8 cellular contexts compared by ENCODE assay signal in genomic region chr12:49567302-49567610, GRCh38. TPM values are rescaled to one million over a fixed set of nuclear protein-coding genes. Genes with fewer than 3 reads are reported as not detected.
DNase-seq lines count a peak whose midpoint lies in the region; ATAC-seq and TF ChIP-seq lines count a peak whose summit lies in the region.

No MANE protein-coding gene starts in this region.

- peak; percentile 26 to 31 for ATAC-seq in stimulated activated naive B cell treated with anti-CD40 and anti-IgM and Interleukin-4, amounts not matched to agents 10 μg/mL and 1 μg/mL and 100 μg/mL, for 72 hours (replicated peaks)

- TF ChIP-seq CTCF in HFF-Myc (IDR thresholded peaks at IDR 0.05; ENCODE audit: low read depth, low read length, missing control alignments), result no peak
- TF ChIP-seq CTCF in hepatocyte (IDR thresholded peaks at IDR 0.05; ENCODE audit: poor library complexity), result no peak

- H3K27ac ChIP-seq in BLaER1 treated with 17β-estradiol and CSF1 and Interleukin-3, amounts not matched to agents 10 nM and 100 nM, result peak overlapping the region; percentile 86 to 97 (median 94)
- peak overlapping the region; percentile 97 for H3K27ac ChIP-seq in hepatocyte

- peaks cover 51% of the 10 kb centered on the region for H3K79me2 ChIP-seq in hepatocyte

- H3K36me3 ChIP-seq in BLaER1 treated with 17β-estradiol and CSF1 and Interleukin-3, amounts not matched to agents 10 nM and 100 nM, result peaks cover 26 to 51% (median 40%) of the 10 kb centered on the region in 11 experiments
- no peaks in the 10 kb centered on the region for H3K36me3 ChIP-seq in hepatocyte (replicated peaks; ENCODE audit: insufficient read depth, low read depth)

- peaks cover 0 to 48% (median 23%) of the 10 kb centered on the region in 11 experiments; a peak in 13 of 22 replicates for H4K20me1 ChIP-seq in BLaER1 treated with 17β-estradiol and CSF1 and Interleukin-3, amounts not matched to agents 10 nM and 100 nM
- H4K20me1 ChIP-seq in hepatocyte (ENCODE audit: insufficient read depth, poor library complexity, severe bottlenecking), result no peaks in the 10 kb centered on the region

- peak overlapping the region; percentile 76 to 92 (median 84) for H3K4me3 ChIP-seq in BLaER1 treated with 17β-estradiol and CSF1 and Interleukin-3, amounts not matched to agents 10 nM and 100 nM
- peak overlapping the region; percentile 99 for H3K4me3 ChIP-seq in HFF-Myc (replicated peaks; ENCODE audit: low read depth, low read length)
- H3K4me3 ChIP-seq in hepatocyte, result peak overlapping the region; percentile 66

- no peaks in the 10 kb centered on the region for H3K9me2 ChIP-seq in hepatocyte (replicated peaks; ENCODE audit: insufficient read depth)

- H2AFZ ChIP-seq in hepatocyte, result peak overlapping the region; percentile 95

- 6% methylated on average over 11 of the region's 11 CpGs for WGBS in hepatocyte (ENCODE audit: low lambda C conversion rate, missing lambda C conversion rate)

- DNase-seq in HFF-Myc (ENCODE audit: extremely low read depth, low read depth), result no peak
- no peak for DNase-seq in activated CD4-positive, alpha-beta memory T cell treated with anti-CD3 and anti-CD28 coated beads, Interleukin-2, amount 10 ng/mL, durations not matched to agents 7 days and 5 days
- no peak for DNase-seq in hepatocyte (ENCODE audit: low spot score)
- no peak for DNase-seq in stimulated activated naive B cell treated with anti-CD40 and anti-IgM and Interleukin-4, amounts not matched to agents 10 μg/mL and 1 μg/mL and 100 μg/mL, for 72 hours
- no peak for DNase-seq in activated CD8-positive, alpha-beta memory T cell treated with anti-CD3 and anti-CD28 coated beads, Interleukin-2, amount 50 U/mL, for 48 hours
- no peak for DNase-seq in COLO829 (ENCODE audit: low spot score)
- no peak for DNase-seq in stimulated activated CD4-positive, alpha-beta T cell treated with anti-CD3 and anti-CD28 coated beads, Interleukin-4, amount 100 ng/mL, for 4 hours

- CTCF ChIA-PET in activated CD4-positive, alpha-beta memory T cell treated with anti-CD3 and anti-CD28 coated beads, Interleukin-2, amount 10 ng/mL, durations not matched to agents 7 days and 5 days (lab: Charles Lee), result interaction anchor here (1.3 to 2.4 kb wide), 7 partner anchors 12 to 174 kb away, joined by 3 to 11 read pairs (median 6); partner anchors contain the start of genes PRPF40B and TMBIM6

- no peaks in the 10 kb centered on the region for H3K9me3 Mint-ChIP-seq in activated CD4-positive, alpha-beta memory T cell treated with anti-CD3 and anti-CD28 coated beads, Interleukin-2, amount 10 ng/mL, durations not matched to agents 7 days and 5 days
- H3K9me3 Mint-ChIP-seq in stimulated activated naive B cell treated with anti-CD40 and anti-IgM and Interleukin-4, amounts not matched to agents 10 μg/mL and 1 μg/mL and 100 μg/mL, for 72 hours, result no peaks in the 10 kb centered on the region

- H3K36me3 Mint-ChIP-seq in activated CD4-positive, alpha-beta memory T cell treated with anti-CD3 and anti-CD28 coated beads, Interleukin-2, amount 10 ng/mL, durations not matched to agents 7 days and 5 days (ENCODE audit: low read depth), result peaks cover 37% of the 10 kb centered on the region
- peaks cover 30 to 43% of the 10 kb centered on the region in 2 donors for H3K36me3 Mint-ChIP-seq in stimulated activated naive B cell treated with anti-CD40 and anti-IgM and Interleukin-4, amounts not matched to agents 10 μg/mL and 1 μg/mL and 100 μg/mL, for 72 hours

- H3K27me3 Mint-ChIP-seq in activated CD4-positive, alpha-beta memory T cell treated with anti-CD3 and anti-CD28 coated beads, Interleukin-2, amount 10 ng/mL, durations not matched to agents 7 days and 5 days, result no peaks in the 10 kb centered on the region
- no peaks in the 10 kb centered on the region for H3K27me3 Mint-ChIP-seq in stimulated activated naive B cell treated with anti-CD40 and anti-IgM and Interleukin-4, amounts not matched to agents 10 μg/mL and 1 μg/mL and 100 μg/mL, for 72 hours

- POLR2A ChIA-PET in activated CD4-positive, alpha-beta memory T cell treated with anti-CD3 and anti-CD28 coated beads, Interleukin-2, amount 10 ng/mL, durations not matched to agents 7 days and 5 days (lab: Charles Lee), result interaction anchor here (0.6 to 5.9 kb wide), 12 partner anchors 8 to 437 kb away, joined by 3 to 76 read pairs (median 6); partner anchors contain the start of genes PRPF40B, SPATS2, TMBIM6 and TUBA1B

- peaks cover 68 to 80% (median 77%) of the 10 kb centered on the region in 10 experiments for H3K4me1 ChIP-seq in BLaER1 treated with 17β-estradiol and CSF1 and Interleukin-3, amounts not matched to agents 10 nM and 100 nM
- H3K4me1 ChIP-seq in hepatocyte (ENCODE audit: insufficient read depth), result peaks cover 5% of the 10 kb centered on the region

- peak overlapping the region; percentile 94 to 100 (median 97) for H3K4me2 ChIP-seq in BLaER1 treated with 17β-estradiol and CSF1 and Interleukin-3, amounts not matched to agents 10 nM and 100 nM
- H3K4me2 ChIP-seq in hepatocyte, result peak overlapping the region; percentile 95

- no peaks in the 10 kb centered on the region for H3K27me3 ChIP-seq in BLaER1 treated with 17β-estradiol and CSF1 and Interleukin-3, amounts not matched to agents 10 nM and 100 nM
- H3K27me3 ChIP-seq in hepatocyte, result no peaks in the 10 kb centered on the region

- H3K9me3 ChIP-seq in BLaER1 treated with 17β-estradiol and CSF1 and Interleukin-3, amounts not matched to agents 10 nM and 100 nM (replicated peaks in 1 of 11), result no peaks in the 10 kb centered on the region
- no peaks in the 10 kb centered on the region for H3K9me3 ChIP-seq in hepatocyte (ENCODE audit: low read depth)

- peak overlapping the region; percentile 97 for H3K4me3 Mint-ChIP-seq in activated CD4-positive, alpha-beta memory T cell treated with anti-CD3 and anti-CD28 coated beads, Interleukin-2, amount 10 ng/mL, durations not matched to agents 7 days and 5 days
- peak overlapping the region; percentile 98 to 99 for H3K4me3 Mint-ChIP-seq in stimulated activated naive B cell treated with anti-CD40 and anti-IgM and Interleukin-4, amounts not matched to agents 10 μg/mL and 1 μg/mL and 100 μg/mL, for 72 hours

- peaks cover 70% of the 10 kb centered on the region for H3K4me1 Mint-ChIP-seq in activated CD4-positive, alpha-beta memory T cell treated with anti-CD3 and anti-CD28 coated beads, Interleukin-2, amount 10 ng/mL, durations not matched to agents 7 days and 5 days
- peaks cover 34 to 63% of the 10 kb centered on the region in 2 donors for H3K4me1 Mint-ChIP-seq in stimulated activated naive B cell treated with anti-CD40 and anti-IgM and Interleukin-4, amounts not matched to agents 10 μg/mL and 1 μg/mL and 100 μg/mL, for 72 hours

- H3K9ac ChIP-seq in BLaER1 treated with 17β-estradiol and CSF1 and Interleukin-3, amounts not matched to agents 10 nM and 100 nM, result peak overlapping the region; percentile 85 to 96 (median 93)

- peak overlapping the region; percentile 89 for H3K27ac Mint-ChIP-seq in activated CD4-positive, alpha-beta memory T cell treated with anti-CD3 and anti-CD28 coated beads, Interleukin-2, amount 10 ng/mL, durations not matched to agents 7 days and 5 days
- peak overlapping the region; percentile 100 for H3K27ac Mint-ChIP-seq in stimulated activated naive B cell treated with anti-CD40 and anti-IgM and Interleukin-4, amounts not matched to agents 10 μg/mL and 1 μg/mL and 100 μg/mL, for 72 hours

RNA-seq across cellular contexts. Expression of gene MCRS1, which starts 0.7 kb away (rescaled TPM):
- 10 to 100 TPM; 70.5 to 73.1 TPM for total RNA-seq in activated CD4-positive, alpha-beta memory T cell treated with anti-CD3 and anti-CD28 coated beads, Interleukin-2, amount 10 ng/mL, durations not matched to agents 7 days and 5 days
- total RNA-seq in hepatocyte, result 51.1 and 51.4 TPM in 2 replicates
- 57.7 and 58.2 TPM in 2 replicates for polyA plus RNA-seq in hepatocyte

RNA-seq across cellular contexts. Expression of gene KCNH3, which starts 28.4 kb away (rescaled TPM):
- under 1 TPM; 0.58 to 0.90 TPM for total RNA-seq in activated CD4-positive, alpha-beta memory T cell treated with anti-CD3 and anti-CD28 coated beads, Interleukin-2, amount 10 ng/mL, durations not matched to agents 7 days and 5 days
- total RNA-seq in hepatocyte, result 0.30 and 1.0 TPM in 2 replicates
- 0.43 and 1.1 TPM in 2 replicates for polyA plus RNA-seq in hepatocyte

RNA-seq across cellular contexts. Expression of gene FAM186B, which starts 38.2 kb away (rescaled TPM):
- not detected for total RNA-seq in activated CD4-positive, alpha-beta memory T cell treated with anti-CD3 and anti-CD28 coated beads, Interleukin-2, amount 10 ng/mL, durations not matched to agents 7 days and 5 days
- 0.17 and 0.52 TPM in 2 replicates for total RNA-seq in hepatocyte
- polyA plus RNA-seq in hepatocyte, result 0.69 TPM in 1 of 2 replicates, not detected in the other

RNA-seq across cellular contexts. Expression of gene PRPF40B, which starts 56.1 kb away (rescaled TPM):
- 1 to 10 TPM; 8.0 to 8.7 TPM for total RNA-seq in activated CD4-positive, alpha-beta memory T cell treated with anti-CD3 and anti-CD28 coated beads, Interleukin-2, amount 10 ng/mL, durations not matched to agents 7 days and 5 days
- 11.1 and 14.9 TPM in 2 replicates for total RNA-seq in hepatocyte
- polyA plus RNA-seq in hepatocyte, result 30.1 and 34.5 TPM in 2 replicates
